Comparison of ENCODE assay signal across 8 cellular contexts in genomic region chr20:44966030-44966961, GRCh38. TPM values are rescaled to one million over a fixed set of nuclear protein-coding genes. Genes with fewer than 3 reads are reported as not detected.
DNase-seq lines count a peak whose midpoint lies in the region; ATAC-seq and TF ChIP-seq lines count a peak whose summit lies in the region.

Gene STK4 (plus strand): TSS chr20:44966512. CDS start chr20:44966569, 57 bp downstream.

- H3K36me3 ChIP-seq in BE2C = no peaks in the 10 kb centered on the region

- DNase-seq in BE2C (peak; percentile 97), GM19238 (ENCODE audit: insufficient read length, low spot score) (peak; percentile 69), NCI-H524 (lab: John Stamatoyannopoulos, UW) (peak; percentile 84 to 94)
- DNase-seq in activated CD4-positive, alpha-beta T cell treated with anti-CD3 and anti-CD28 coated beads for 4 hours = peak; percentile 93 to 94
- DNase-seq in stimulated activated CD4-positive, alpha-beta T cell treated with anti-CD3 and anti-CD28 coated beads, Interleukin-1b, Interleukin-23, amount 100 ng/mL, for 48 hours = peak; percentile 95

- no peaks in the 10 kb centered on the region for H3K9me3 ChIP-seq in BE2C

- H3K27ac ChIP-seq in cingulate gyrus (ENCODE audit: low read depth, low read length) (peak within 1 kb of the TSS; percentile 88), layer of hippocampus (ENCODE audit: low read depth, low read length) (peak within 1 kb of the TSS; percentile 91)

- H3K4me1 ChIP-seq in BE2C = peaks cover 7% of the 10 kb centered on the region

- ATAC-seq in HG03442 (IDR thresholded peaks at IDR 0.05; ENCODE audit: unreplicated experiment) = peak; percentile 59

- H3K4me3 ChIP-seq in BE2C (ENCODE audit: low read depth, low read length) = peak within 1 kb of the TSS; percentile 96

- no peaks in the 10 kb centered on the region for H3K27me3 ChIP-seq in BE2C
- H3K27me3 ChIP-seq in layer of hippocampus (ENCODE audit: control insufficient read depth, insufficient read depth, low read length) = no peaks in the 10 kb centered on the region

- peak; percentile 55 for TF ChIP-seq CTCF in BE2C (IDR thresholded peaks at IDR 0.05; ENCODE audit: low read depth, low read length)

RNA-seq across cellular contexts. Expression of gene STK4, which starts in this region (rescaled TPM):
- polyA plus RNA-seq in BE2C (2012; ENCODE audit: insufficient read depth, insufficient read length, low read depth) = 12.8 TPM

Comparison
In these comparisons a context has a peak if more than half of its experiments do, and no peak if none do; other contexts are left out.
1. Peak in every context shown above with its lines: DNase-seq, ATAC-seq, H3K4me3 ChIP-seq and H3K27ac ChIP-seq.